ENCODE assay signal across 13 cellular contexts in the genomic region with DNA sequence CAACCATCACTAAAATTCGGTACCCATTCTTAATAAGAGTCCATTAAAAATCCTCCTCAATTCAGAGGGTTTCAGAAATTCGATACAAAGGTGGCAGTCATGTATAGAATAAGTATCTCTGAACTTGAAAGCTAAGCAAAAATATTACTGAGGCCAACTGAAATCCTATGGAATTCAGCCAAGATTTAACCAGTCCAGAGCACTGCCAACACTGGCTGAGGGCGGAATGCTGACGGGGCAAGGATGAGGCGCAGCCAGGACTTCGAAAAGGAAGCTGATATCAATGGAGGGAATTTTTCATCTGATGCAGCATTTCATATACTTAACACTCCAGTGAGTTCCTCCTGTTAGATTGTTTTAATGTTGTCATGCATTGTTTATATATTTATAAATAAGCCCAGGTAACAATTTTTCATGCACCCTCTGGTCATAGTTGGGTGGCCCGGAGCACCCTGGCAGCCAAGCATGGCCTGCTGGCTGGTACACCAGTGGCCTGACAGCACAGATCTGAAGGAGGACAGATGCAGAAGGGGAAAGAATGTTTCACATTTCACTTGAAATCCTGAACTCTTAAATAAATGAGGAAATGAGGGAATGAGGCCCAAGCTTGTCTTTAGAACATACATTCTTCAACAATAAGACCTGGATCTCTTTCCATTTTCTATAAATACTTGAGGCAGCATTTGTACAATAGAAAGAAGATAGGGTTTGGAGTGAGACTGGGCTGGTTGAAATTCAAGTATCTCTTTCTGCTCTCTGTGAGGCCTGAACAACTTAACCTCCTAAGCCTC. TPM values are rescaled to one million over a fixed set of nuclear protein-coding genes. Genes with fewer than 3 reads are reported as not detected.
DNase-seq lines count a peak whose midpoint lies in the region; ATAC-seq and TF ChIP-seq lines count a peak whose summit lies in the region.
"Had no signal": no experiment of that assay in that cellular context is flagged by ENCODE, and none has a peak within 500 bp of the region (broad histone marks: within the 10 kb centered on the region; RNA-seq: fewer than 3 reads in every experiment).

No MANE protein-coding gene starts in this region.

- H3K4me1 ChIP-seq in neural progenitor cell: peaks cover 8% of the 10 kb centered on the region

- no peak overlapping the region for H2AFZ ChIP-seq in neural progenitor cell (replicated peaks)

- peaks cover 83% of the 10 kb centered on the region for H3K79me2 ChIP-seq in neural progenitor cell (ENCODE audit: low read depth)

- H3F3A ChIP-seq in neural progenitor cell (ENCODE audit: low read depth): no peaks in the 10 kb centered on the region

- H3K36me3 Mint-ChIP-seq in activated T-helper 17 cell treated with anti-CD3 and anti-CD28 coated beads, Interleukin-2, amount 50 U/mL, for 72 hours (ENCODE audit: low read depth): peaks cover 10% of the 10 kb centered on the region
- H3K36me3 Mint-ChIP-seq in neural progenitor cell: peaks cover 4% of the 10 kb centered on the region
- no peaks in the 10 kb centered on the region for H3K36me3 Mint-ChIP-seq in activated CD4-positive, alpha-beta memory T cell treated with anti-CD3 and anti-CD28 coated beads for 36 hours

- H3K4me1 Mint-ChIP-seq in activated T-helper 17 cell treated with anti-CD3 and anti-CD28 coated beads, Interleukin-2, amount 50 U/mL, for 72 hours: peaks cover 41% of the 10 kb centered on the region
- H3K4me1 Mint-ChIP-seq in neural progenitor cell: peaks cover 32% of the 10 kb centered on the region
- H3K4me1 Mint-ChIP-seq in activated CD4-positive, alpha-beta memory T cell treated with anti-CD3 and anti-CD28 coated beads for 36 hours (ENCODE audit: low read depth): peaks cover 43% of the 10 kb centered on the region

- no peak overlapping the region for H3K9ac ChIP-seq in neural progenitor cell
- H3K9ac ChIP-seq: BLaER1 had no signal

- intact Hi-C loops in activated CD4-positive, alpha-beta memory T cell treated with anti-CD3 and anti-CD28 coated beads for 36 hours (cut with micrococcal nuclease): no loop called here

- POLR2A ChIA-PET in activated CD4-positive, alpha-beta memory T cell treated with anti-CD3 and anti-CD28 coated beads for 36 hours (lab: Charles Lee): no interaction called here

- no peaks in the 10 kb centered on the region for H3K27me3 ChIP-seq in neural progenitor cell
- H3K27me3 ChIP-seq: BLaER1 had no signal

- no peak for TF ChIP-seq CTCF in fibroblast of pulmonary artery (IDR thresholded peaks at IDR 0.05; ENCODE audit: low read length, missing control alignments)
- no peak for TF ChIP-seq CTCF in neural progenitor cell (IDR thresholded peaks at IDR 0.05)

- H3K4me2 ChIP-seq in neural progenitor cell: no peak overlapping the region
- H3K4me2 ChIP-seq: BLaER1 had no signal

- H3K4me3 ChIP-seq in fibroblast of pulmonary artery (replicated peaks; ENCODE audit: low read depth, low read length) (no peak overlapping the region), neural progenitor cell (no peak overlapping the region)
- H3K4me3 ChIP-seq: BLaER1 had no signal

- H3K4me3 Mint-ChIP-seq in activated T-helper 17 cell treated with anti-CD3 and anti-CD28 coated beads, Interleukin-2, amount 50 U/mL, for 72 hours: no peak overlapping the region
- no peak overlapping the region for H3K4me3 Mint-ChIP-seq in neural progenitor cell
- H3K4me3 Mint-ChIP-seq in activated CD4-positive, alpha-beta memory T cell treated with anti-CD3 and anti-CD28 coated beads for 36 hours: no peak overlapping the region

- H3K27ac ChIP-seq in neural progenitor cell: no peak overlapping the region
- H3K27ac ChIP-seq: BLaER1 had no signal

- DNase-seq in DMS79 treated with DMSO at 0.1 percent for 48 hours (lab: John Stamatoyannopoulos, UW): peak; percentile 71
- peak; percentile 54 for DNase-seq in fibroblast of pulmonary artery (ENCODE audit: low read depth)
- DNase-seq in neural progenitor cell (ENCODE audit: low spot score): no peak
- no peak for DNase-seq in NCI-H1417 (lab: John Stamatoyannopoulos, UW)
- DNase-seq in GM19240 (ENCODE audit: insufficient read length, low spot score): no peak
- DNase-seq in activated CD4-positive, alpha-beta memory T cell treated with anti-CD3 and anti-CD28 coated beads for 36 hours: no peak
- DNase-seq: GOT3, Karpas-422, mesendoderm, NCI-H524 had no signal

- CTCF ChIA-PET in activated CD4-positive, alpha-beta memory T cell treated with anti-CD3 and anti-CD28 coated beads for 36 hours (lab: Charles Lee): no interaction called here

- ATAC-seq in activated T-helper 17 cell treated with anti-CD3 and anti-CD28 coated beads, Interleukin-2, amount 50 U/mL, for 72 hours (replicated peaks): no peak
- ATAC-seq in HG03442 (IDR thresholded peaks at IDR 0.05; ENCODE audit: unreplicated experiment): no peak

- H3K9me3 ChIP-seq in neural progenitor cell (ENCODE audit: low read depth): no peaks in the 10 kb centered on the region

- H3K9me3 Mint-ChIP-seq in activated T-helper 17 cell treated with anti-CD3 and anti-CD28 coated beads, Interleukin-2, amount 50 U/mL, for 72 hours: no peaks in the 10 kb centered on the region
- H3K9me3 Mint-ChIP-seq in neural progenitor cell: peaks cover 3% of the 10 kb centered on the region
- H3K9me3 Mint-ChIP-seq in activated CD4-positive, alpha-beta memory T cell treated with anti-CD3 and anti-CD28 coated beads for 36 hours: no peaks in the 10 kb centered on the region

- H3K27me3 Mint-ChIP-seq in activated T-helper 17 cell treated with anti-CD3 and anti-CD28 coated beads, Interleukin-2, amount 50 U/mL, for 72 hours: no peaks in the 10 kb centered on the region
- peaks cover 4% of the 10 kb centered on the region for H3K27me3 Mint-ChIP-seq in neural progenitor cell (ENCODE audit: insufficient read depth, low read depth)
- H3K27me3 Mint-ChIP-seq in activated CD4-positive, alpha-beta memory T cell treated with anti-CD3 and anti-CD28 coated beads for 36 hours: no peaks in the 10 kb centered on the region

- no peaks in the 10 kb centered on the region for H3K36me3 ChIP-seq in neural progenitor cell

- no peaks in the 10 kb centered on the region for H4K20me1 ChIP-seq in neural progenitor cell (ENCODE audit: low read depth)

- peak overlapping the region; percentile 54 for H3K27ac Mint-ChIP-seq in activated T-helper 17 cell treated with anti-CD3 and anti-CD28 coated beads, Interleukin-2, amount 50 U/mL, for 72 hours
- peak overlapping the region; percentile 55 for H3K27ac Mint-ChIP-seq in neural progenitor cell
- H3K27ac Mint-ChIP-seq in activated CD4-positive, alpha-beta memory T cell treated with anti-CD3 and anti-CD28 coated beads for 36 hours: no peak overlapping the region

RNA-seq across cellular contexts. Expression of gene WDFY2, which starts 41.5 kb away (rescaled TPM):
- 10 to 100 TPM; 16.8 to 31.5 TPM for total RNA-seq in activated T-helper 17 cell treated with anti-CD3 and anti-CD28 coated beads, Interleukin-2, amount 50 U/mL, for 72 hours
- 18.3 and 18.4 TPM in 2 replicates for total RNA-seq in neural progenitor cell (ENCODE audit: low replicate concordance)
- 10 to 100 TPM in 1 of 2 experiments, 1 to 10 TPM in 1; 9.3 to 11.2 TPM for total RNA-seq in activated CD4-positive, alpha-beta memory T cell treated with anti-CD3 and anti-CD28 coated beads for 36 hours

Comparison
In these comparisons a context has a peak if more than half of its experiments do, and no peak if none do; other contexts are left out.
1. DNase-seq: peak in DMS79 treated with DMSO at 0.1 percent for 48 hours (single experiment) and fibroblast of pulmonary artery (single experiment); none in neural progenitor cell (single experiment), NCI-H1417 (0 of 3), GM19240 (single experiment) and activated CD4-positive, alpha-beta memory T cell treated with anti-CD3 and anti-CD28 coated beads for 36 hours (single experiment).